In the genomic region with DNA sequence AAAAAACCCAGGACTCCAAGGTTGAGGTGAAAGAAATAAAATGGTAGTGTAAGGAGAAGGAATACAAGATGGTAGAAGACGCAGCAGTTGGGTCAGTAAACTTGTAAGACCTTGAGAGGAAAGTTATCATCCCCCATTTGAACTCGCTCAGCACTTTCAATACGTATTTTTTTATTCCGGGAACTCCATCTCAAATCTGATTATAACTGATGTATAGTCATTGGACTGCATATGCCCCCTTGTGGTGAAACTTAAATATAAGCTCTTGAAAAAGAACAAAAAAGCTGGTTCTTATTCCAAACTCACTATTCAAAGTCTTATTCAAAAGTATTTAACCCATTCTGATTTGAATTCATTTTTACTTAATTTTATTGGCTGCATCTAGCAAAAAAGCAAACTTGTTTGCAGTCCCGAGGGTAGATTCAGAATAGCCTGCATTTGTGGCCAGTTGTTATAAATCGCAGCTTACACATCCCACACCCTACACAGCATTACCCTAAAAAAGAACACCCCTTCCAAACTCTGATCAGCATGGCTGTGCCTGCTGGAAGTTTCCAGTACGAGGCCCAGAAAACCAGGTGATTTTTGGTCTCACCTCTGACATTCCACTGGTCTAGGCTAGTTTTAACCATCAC, we compare ENCODE assay signal across 8 cellular contexts.
DNase-seq lines count a peak whose midpoint lies in the region; ATAC-seq and TF ChIP-seq lines count a peak whose summit lies in the region.

No MANE protein-coding gene starts in this region.

- DNase-seq in AG09309 (ENCODE audit: low read depth) (no peak), NCI-H748 (lab: John Stamatoyannopoulos, UW; ENCODE audit: unreplicated experiment) (peak; percentile 70), T47D (ENCODE audit: low read depth in 1 of 2, low spot score in 1 of 2) (peak; percentile 71 to 79), kidney tubule cell (ENCODE audit: low spot score) (peak; percentile 60), type B pancreatic cell (ENCODE audit: extremely low spot score, unreplicated experiment) (no peak)

- TF ChIP-seq CTCF in AG09309 (IDR thresholded peaks at IDR 0.05; ENCODE audit: control insufficient read depth, insufficient read depth, low read depth, low read length, missing control alignments) = peak; percentile 34
- TF ChIP-seq CTCF in GM12873 (IDR thresholded peaks at IDR 0.05; ENCODE audit: insufficient read depth, low read depth, low read length, missing control alignments) = peak; percentile 48
- TF ChIP-seq CTCF in type B pancreatic cell (conservative IDR thresholded peaks at IDR 0.05) = peak; percentile 87

- H3K27ac Mint-ChIP-seq in type B pancreatic cell = no peak overlapping the region

- in situ Hi-C loops in T47D (cut with HindIII; ENCODE audit: low pct_unique_long_range_greater_than_20kb, low sequenced_read_pairs) = no loop called here

- H3K27me3 Mint-ChIP-seq in type B pancreatic cell = peaks cover 11% of the 10 kb centered on the region

- no peaks in the 10 kb centered on the region for H3K4me1 Mint-ChIP-seq in type B pancreatic cell (ENCODE audit: unreplicated experiment)

- no peaks in the 10 kb centered on the region for H3K9me3 Mint-ChIP-seq in type B pancreatic cell

- ATAC-seq in GM21528 (IDR thresholded peaks at IDR 0.05; ENCODE audit: low FRiP score, unreplicated experiment) (no peak), HG03159 (IDR thresholded peaks at IDR 0.05; ENCODE audit: unreplicated experiment) (no peak)

- no peaks in the 10 kb centered on the region for H3K36me3 Mint-ChIP-seq in type B pancreatic cell

- no peak overlapping the region for H3K4me3 Mint-ChIP-seq in type B pancreatic cell

- H3K4me3 ChIP-seq in AG09309 (ENCODE audit: control insufficient read depth, low read depth, low read length) = no peak overlapping the region

Comparison
In these comparisons a context has a peak if more than half of its experiments do, and no peak if none do; other contexts are left out.
1. DNase-seq: peak in NCI-H748 (single experiment), T47D (2 of 2) and kidney tubule cell (single experiment); none in AG09309 (single experiment) and type B pancreatic cell (single experiment).
2. CTCF ChIP-seq: peak in every context shown above with its lines; median percentile 87 in type B pancreatic cell; 48 in GM12873; 34 in AG09309.